In genomic region chr1:149750562-149750961, GRCh38 we compare ENCODE assay signal across 8 cellular contexts. TPM values are rescaled to one million over a fixed set of nuclear protein-coding genes. Genes with fewer than 3 reads are reported as not detected.
"Had no signal": no experiment of that assay in that cellular context is flagged by ENCODE, and none has a peak within 500 bp of the region (broad histone marks: within the 10 kb centered on the region; RNA-seq: fewer than 3 reads in every experiment).

No MANE protein-coding gene starts in this region.

RNA-seq across cellular contexts. Expression of gene FCGR1A, which starts 31.9 kb away (rescaled TPM):
- total RNA-seq: myocyte; naive thymus-derived CD8-positive, alpha-beta T cell; neural crest cell; osteocyte; progenitor cell of endocrine pancreas; renal cortical epithelial cell; smooth muscle cell; suprapubic skin had no signal
- polyA plus RNA-seq: smooth muscle cell had no signal
